ENCODE assay signal across 8 cellular contexts in the genomic region with DNA sequence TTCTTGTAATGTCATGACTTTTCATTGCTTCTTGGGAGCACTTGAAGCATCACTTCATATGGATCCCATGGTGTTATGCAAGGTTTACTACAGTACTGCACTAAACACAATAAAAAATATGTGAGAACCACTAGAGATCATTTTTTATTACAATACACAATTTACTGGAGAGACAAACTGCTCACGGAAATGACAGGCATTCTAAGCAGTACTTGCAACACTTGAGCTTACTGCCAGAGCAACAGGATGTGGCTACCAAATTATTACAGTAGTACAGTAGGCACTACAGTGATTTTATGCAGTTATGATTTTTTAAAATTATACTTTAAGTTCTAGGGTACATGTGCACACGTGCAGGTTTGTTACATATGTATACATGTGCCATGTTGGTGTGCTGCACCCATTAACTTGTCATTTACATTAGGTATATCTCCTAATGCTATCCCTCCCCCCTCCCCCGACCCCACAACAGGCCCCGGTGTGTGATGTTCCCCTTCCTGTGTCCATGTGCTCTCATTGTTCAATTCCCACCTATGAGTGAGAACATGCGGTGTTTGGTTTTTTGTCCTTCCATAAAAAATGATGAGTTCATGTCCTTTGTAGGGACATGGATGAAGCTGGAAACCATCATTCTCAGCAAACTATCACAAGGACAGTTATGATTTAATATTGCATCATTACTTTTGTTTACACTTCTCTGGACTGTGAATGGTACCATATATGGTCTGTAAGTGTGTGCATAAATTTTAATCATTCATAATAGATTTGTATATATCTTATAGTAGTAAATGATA. TPM values are rescaled to one million over a fixed set of nuclear protein-coding genes. Genes with fewer than 3 reads are reported as not detected.
DNase-seq lines count a peak whose midpoint lies in the region; ATAC-seq, FAIRE-seq and TF ChIP-seq lines count a peak whose summit lies in the region.
"Not testable (repeated sequence)": the region's sequence is repeated elsewhere in the genome, so short reads cannot be mapped to it uniquely, and the experiment has no call there.

No MANE protein-coding gene starts in this region.

- BruUV-seq in HepG2 (replicated peaks; lab: Mats Ljungman, UMichigan): not testable (repeated sequence)

- H2BK5ac ChIP-seq in H9 (ENCODE audit: insufficient read length, low read length): not testable (repeated sequence)

- H3K18ac ChIP-seq in H9 (ENCODE audit: insufficient read length, low read depth, low read length): not testable (repeated sequence)

- not testable (repeated sequence) for H3K27me3 Mint-ChIP-seq in CD4-positive, alpha-beta memory T cell; H9 (ENCODE audit: low read depth); T-helper 17 cell; activated T-helper 17 cell treated with anti-CD3 and anti-CD28 coated beads, Interleukin-2, amount 50 U/mL, for 72 hours; central memory CD8-positive, alpha-beta T cell; stimulated activated naive CD8-positive, alpha-beta T cell treated with anti-CD3 and anti-CD28 coated beads, Interleukin-15, amount 100 ng/mL, for 72 hours

- not testable (repeated sequence) for H4K8ac ChIP-seq in H9 (replicated peaks; ENCODE audit: insufficient read length, low read depth, low read length)

- FAIRE-seq in HepG2 (lab: Jason Lieb, UNC): not testable (repeated sequence)

- H3K27me3 ChIP-seq in CD4-positive, alpha-beta memory T cell (ENCODE audit: insufficient read depth, low read length); H9 (ENCODE audit: insufficient read depth, low read length); HepG2 (ENCODE audit: control insufficient read depth in 1 of 2, insufficient read depth in 2 of 2, low read length in 2 of 2): not testable (repeated sequence)

- H3K9me3 ChIP-seq in CD4-positive, alpha-beta memory T cell (ENCODE audit: control insufficient read depth in 1 of 2, low read length in 2 of 2); H9 (ENCODE audit: control insufficient read depth, low read depth, low read length); T-helper 17 cell (ENCODE audit: control insufficient read depth, low read length, poor library complexity, severe bottlenecking); HepG2 (ENCODE audit: low read length): not testable (repeated sequence)

- TF ChIP-seq POLR2A in HepG2 (IDR thresholded peaks at IDR 0.05; ENCODE audit: insufficient read depth in 1 of 2, low read depth in 2 of 2, low read length in 2 of 2): not testable (repeated sequence)

- not testable (repeated sequence) for H2BK12ac ChIP-seq in H9 (ENCODE audit: insufficient read length, low read depth, low read length)

- POLR2A ChIA-PET in CD4-positive, alpha-beta memory T cell (lab: Charles Lee; ENCODE audit: partially characterized antibody): interaction anchor here (0.6 to 3.0 kb wide), 14 partner anchors 9 to 276 kb away, joined by 3 to 51 read pairs (median 4); partner anchors contain the start of genes GOLGA1 and HSPA5
- POLR2A ChIA-PET in HepG2 (lab: Yijun Ruan, JAX): not testable (repeated sequence)

- not testable (repeated sequence) for H3K23me2 ChIP-seq in H9 (ENCODE audit: insufficient read length, low read depth, low read length, poor library complexity, severe bottlenecking)

- peak overlapping the region; percentile 66 to 97 (median 79) for H3K27ac Mint-ChIP-seq in CD4-positive, alpha-beta memory T cell
- H3K27ac Mint-ChIP-seq in H9 (peak overlapping the region in 2 of 3 experiments; percentile 16 to 49; a peak in 1 of 7 replicates), T-helper 17 cell (peak overlapping the region; percentile 90)
- peak overlapping the region; percentile 80 for H3K27ac Mint-ChIP-seq in activated T-helper 17 cell treated with anti-CD3 and anti-CD28 coated beads, Interleukin-2, amount 50 U/mL, for 72 hours
- peak overlapping the region; percentile 88 for H3K27ac Mint-ChIP-seq in central memory CD8-positive, alpha-beta T cell (ENCODE audit: low read depth)
- H3K27ac Mint-ChIP-seq in stimulated activated naive CD8-positive, alpha-beta T cell treated with anti-CD3 and anti-CD28 coated beads, Interleukin-15, amount 100 ng/mL, for 72 hours: peak overlapping the region; percentile 97 to 100

- peaks cover 22 to 34% (median 28%) of the 10 kb centered on the region in 4 donors for H3K4me1 Mint-ChIP-seq in CD4-positive, alpha-beta memory T cell
- H3K4me1 Mint-ChIP-seq in H9; activated T-helper 17 cell treated with anti-CD3 and anti-CD28 coated beads, Interleukin-2, amount 50 U/mL, for 72 hours: not testable (repeated sequence)
- peaks cover 19% of the 10 kb centered on the region for H3K4me1 Mint-ChIP-seq in T-helper 17 cell
- H3K4me1 Mint-ChIP-seq in central memory CD8-positive, alpha-beta T cell: peaks cover 24% of the 10 kb centered on the region
- peaks cover 26% of the 10 kb centered on the region for H3K4me1 Mint-ChIP-seq in stimulated activated naive CD8-positive, alpha-beta T cell treated with anti-CD3 and anti-CD28 coated beads, Interleukin-15, amount 100 ng/mL, for 72 hours

- not testable (repeated sequence) for H4K5ac ChIP-seq in H9 (ENCODE audit: insufficient read length, low read depth, low read length)

- in situ Hi-C loops in HepG2 (cut with HindIII; ENCODE audit: extremely low pct_ligation_motif_present, low pct_unique_long_range_greater_than_20kb): not testable (repeated sequence)

- H4K91ac ChIP-seq in H9 (ENCODE audit: insufficient read length, low read depth, low read length): not testable (repeated sequence)

- peak; percentile 92 for ATAC-seq in T-helper 17 cell
- ATAC-seq in activated T-helper 17 cell treated with anti-CD3 and anti-CD28 coated beads, Interleukin-2, amount 50 U/mL, for 72 hours (replicated peaks): peak; percentile 73
- peak; percentile 100 for ATAC-seq in central memory CD8-positive, alpha-beta T cell (replicated peaks; ENCODE audit: extremely low read depth, poor library complexity, severe bottlenecking)
- ATAC-seq in HepG2: not testable (repeated sequence)
- peak; percentile 98 for ATAC-seq in stimulated activated naive CD8-positive, alpha-beta T cell treated with anti-CD3 and anti-CD28 coated beads, Interleukin-15, amount 100 ng/mL, for 72 hours

- H3K9ac ChIP-seq in H9 (ENCODE audit: extremely low read depth, insufficient read length, low read length); HepG2 (ENCODE audit: insufficient read depth, low read depth, low read length): not testable (repeated sequence)

- CTCF ChIA-PET in CD4-positive, alpha-beta memory T cell (lab: Charles Lee; ENCODE audit: partially characterized antibody): interaction anchor here (1.2 to 1.8 kb wide), 3 partner anchors 24 to 36 kb away, joined by 4 to 5 read pairs (median 5); partner anchors contain the start of gene GOLGA1
- CTCF ChIA-PET in HepG2 (lab: Yijun Ruan, JAX; ENCODE audit: low intra/inter-chr PET ratio, low total read pairs): not testable (repeated sequence)

- not testable (repeated sequence) for TF ChIP-seq CTCF in H9 (conservative IDR thresholded peaks at IDR 0.05); HepG2 (CRISPR knock-in tag; IDR thresholded peaks at IDR 0.05)

- not testable (repeated sequence) for H4K20me1 ChIP-seq in H9 (ENCODE audit: control insufficient read depth, insufficient read depth, insufficient read length); HepG2 (ENCODE audit: insufficient read depth, low read length)

- H3K79me1 ChIP-seq in H9 (ENCODE audit: insufficient read depth, low read depth, low read length, poor library complexity, severe bottlenecking): not testable (repeated sequence)

- peaks cover 32% of the 10 kb centered on the region for H3K4me1 ChIP-seq in CD4-positive, alpha-beta memory T cell (ENCODE audit: insufficient read depth, low read length)
- not testable (repeated sequence) for H3K4me1 ChIP-seq in H9 (ENCODE audit: insufficient read depth, low read length); HepG2 (ENCODE audit: insufficient read depth, low read length)

- not testable (repeated sequence) for H3K79me2 ChIP-seq in H9 (ENCODE audit: insufficient read depth, low read length); HepG2 (ENCODE audit: insufficient read depth, low read length)

- not testable (repeated sequence) for H3K9me3 Mint-ChIP-seq in CD4-positive, alpha-beta memory T cell; H9; activated T-helper 17 cell treated with anti-CD3 and anti-CD28 coated beads, Interleukin-2, amount 50 U/mL, for 72 hours; central memory CD8-positive, alpha-beta T cell; stimulated activated naive CD8-positive, alpha-beta T cell treated with anti-CD3 and anti-CD28 coated beads, Interleukin-15, amount 100 ng/mL, for 72 hours

- H3K36me3 Mint-ChIP-seq in CD4-positive, alpha-beta memory T cell: peaks cover 11 to 13% of the 10 kb centered on the region in 2 donors
- peaks cover 3 to 15% (median 13%) of the 10 kb centered on the region in 3 experiments; a peak in 5 of 7 replicates for H3K36me3 Mint-ChIP-seq in H9 (ENCODE audit: insufficient read depth in 1 of 3, low read depth in 3 of 3)
- H3K36me3 Mint-ChIP-seq in T-helper 17 cell (ENCODE audit: low read depth); activated T-helper 17 cell treated with anti-CD3 and anti-CD28 coated beads, Interleukin-2, amount 50 U/mL, for 72 hours (ENCODE audit: low read depth); central memory CD8-positive, alpha-beta T cell (ENCODE audit: insufficient read depth): not testable (repeated sequence)

- H2AK5ac ChIP-seq in H9 (ENCODE audit: insufficient read length, low read length): not testable (repeated sequence)

- DNase-seq in CD4-positive, alpha-beta memory T cell: peak in 4 of 5 donors; percentile 43 to 56 (median 52)
- DNase-seq in H9; T-helper 17 cell; central memory CD8-positive, alpha-beta T cell (ENCODE audit: low spot score in 2 of 2); HepG2 (ENCODE audit: low spot score): not testable (repeated sequence)
- DNase-seq in NCI-H2029 (lab: John Stamatoyannopoulos, UW): peak; percentile 4
- peak; percentile 23 to 30 for DNase-seq in stimulated activated naive CD8-positive, alpha-beta T cell treated with anti-CD3 and anti-CD28 coated beads, Interleukin-15, amount 100 ng/mL, for 72 hours

- H2AFZ ChIP-seq in H9 (ENCODE audit: low read length); HepG2 (ENCODE audit: low read length): not testable (repeated sequence)

- not testable (repeated sequence) for H2BK15ac ChIP-seq in H9 (ENCODE audit: low read depth, low read length)

- not testable (repeated sequence) for H3K4me3 ChIP-seq in CD4-positive, alpha-beta memory T cell (ENCODE audit: low read length in 2 of 2); HepG2 (replicated peaks in 1 of 3; ENCODE audit: insufficient read depth in 1 of 3, low read depth in 2 of 3, low read length in 3 of 3)

- not testable (repeated sequence) for H3K36me3 ChIP-seq in CD4-positive, alpha-beta memory T cell (ENCODE audit: insufficient read depth, low read length); HepG2 (replicated peaks in 1 of 2; ENCODE audit: control insufficient read depth in 1 of 2, insufficient read depth in 2 of 2, low read length in 2 of 2)

- not testable (repeated sequence) for H2BK120ac ChIP-seq in H9 (ENCODE audit: low read depth, low read length, poor library complexity, severe bottlenecking)

- not testable (repeated sequence) for H3K56ac ChIP-seq in H9 (ENCODE audit: insufficient read length, low read depth, low read length)

- not testable (repeated sequence) for H3T11ph ChIP-seq in H9 (ENCODE audit: low read length)

- intact Hi-C loops in CD4-positive, alpha-beta memory T cell (cut with micrococcal nuclease): loop anchor here (1.0 kb wide), 1 partner anchor 25 kb away; the partner anchor contains the start of gene GOLGA1
- intact Hi-C loops in HepG2 (cut with micrococcal nuclease; ENCODE audit: unreplicated experiment): not testable (repeated sequence)

- not testable (repeated sequence) for H3K23ac ChIP-seq in H9 (ENCODE audit: insufficient read length, low read depth, low read length)

- no CpG with 5 or more reads among the region's 5 CpGs for WGBS in H9 (ENCODE audit: extremely low coverage, insufficient read length, low lambda C conversion rate)
- 98% methylated on average over 5 of the region's 5 CpGs for WGBS in HepG2 (ENCODE audit: low lambda C conversion rate)

- H3K14ac ChIP-seq in H9 (ENCODE audit: insufficient read depth, low read length): not testable (repeated sequence)

- not testable (repeated sequence) for TF ChIP-seq EP300 in HepG2 (IDR thresholded peaks at IDR 0.05; ENCODE audit: low read depth in 2 of 2, low read length in 2 of 2); HepG2 (CRISPR knock-in tag; IDR thresholded peaks at IDR 0.05; ENCODE audit: borderline replicate concordance)

- not testable (repeated sequence) for H2BK20ac ChIP-seq in H9 (ENCODE audit: low read depth, low read length, poor library complexity, severe bottlenecking)

- H3K4me2 ChIP-seq in H9 (ENCODE audit: insufficient read depth, insufficient read length, low read length); HepG2 (ENCODE audit: low read depth, low read length): not testable (repeated sequence)

- peak overlapping the region; percentile 14 to 69 (median 51) for H3K4me3 Mint-ChIP-seq in CD4-positive, alpha-beta memory T cell
- not testable (repeated sequence) for H3K4me3 Mint-ChIP-seq in H9
- H3K4me3 Mint-ChIP-seq in T-helper 17 cell: peak overlapping the region; percentile 55
- peak overlapping the region; percentile 39 for H3K4me3 Mint-ChIP-seq in activated T-helper 17 cell treated with anti-CD3 and anti-CD28 coated beads, Interleukin-2, amount 50 U/mL, for 72 hours
- H3K4me3 Mint-ChIP-seq in central memory CD8-positive, alpha-beta T cell: peak overlapping the region; percentile 36
- peak overlapping the region; percentile 63 to 75 for H3K4me3 Mint-ChIP-seq in stimulated activated naive CD8-positive, alpha-beta T cell treated with anti-CD3 and anti-CD28 coated beads, Interleukin-15, amount 100 ng/mL, for 72 hours

- not testable (repeated sequence) for H3K4ac ChIP-seq in H9 (ENCODE audit: low read depth, low read length)

- H3K27ac ChIP-seq in CD4-positive, alpha-beta memory T cell (ENCODE audit: low read depth, low read length): peak overlapping the region; percentile 26
- H3K27ac ChIP-seq in H9 (ENCODE audit: insufficient read length, low read depth, low read length); HepG2 (ENCODE audit: extremely low read length, insufficient read depth, low read length): not testable (repeated sequence)

- TF ChIP-seq RAD21 in HepG2 (CRISPR knock-in tag; IDR thresholded peaks at IDR 0.05): not testable (repeated sequence)

RNA-seq across cellular contexts. Expression of gene GOLGA1, which starts 25.1 kb away (rescaled TPM):
- 10 to 100 TPM; 27.3 to 38.3 TPM for total RNA-seq in CD4-positive, alpha-beta memory T cell
- polyA plus RNA-seq in CD4-positive, alpha-beta memory T cell: 1 to 10 TPM; 3.1 to 6.0 TPM
- total RNA-seq in H9 (2021) (7.6 TPM in 2 replicates), T-helper 17 cell (10 to 100 TPM; 21.1 to 28.6 TPM), HepG2 (2016; rRNA removed; fragmentation: Illumina TruSeq; extraction: Trizol) (15.9 and 21.5 TPM in 2 replicates)
- 10 to 100 TPM; 19.7 to 39.8 TPM for total RNA-seq in activated T-helper 17 cell treated with anti-CD3 and anti-CD28 coated beads, Interleukin-2, amount 50 U/mL, for 72 hours
- 4.8 and 5.5 TPM in 2 replicates for total RNA-seq in HepG2 (2016; cell fraction: cytosol; rRNA removed; fragmentation: Illumina TruSeq; extraction: Trizol; ENCODE audit: low read depth)
- 16.2 and 20.8 TPM in 2 replicates for total RNA-seq in HepG2 (2016; cell fraction: insoluble cytoplasmic fraction; rRNA removed; fragmentation: Illumina TruSeq; extraction: Trizol)
- 9.3 and 10.8 TPM in 2 replicates for total RNA-seq in HepG2 (2016; cell fraction: membrane; rRNA removed; fragmentation: Illumina TruSeq; extraction: Trizol)
- 14.3 and 19.2 TPM in 2 replicates for total RNA-seq in HepG2 (2016; cell fraction: nucleus; rRNA removed; fragmentation: Illumina TruSeq; extraction: Trizol)
- 12.3 and 12.7 TPM in 2 replicates for polyA plus RNA-seq in HepG2 (2011; rRNA removed)
- 8.2 and 8.4 TPM in 2 replicates for polyA plus RNA-seq in HepG2 (2011; cell fraction: cytosol; rRNA removed)
- polyA plus RNA-seq in HepG2 (2011; cell fraction: nucleus; rRNA removed): 46.1 and 49.0 TPM in 2 replicates
- polyA plus RNA-seq in HepG2 (2012): 7.6 and 9.7 TPM in 2 replicates
- 1.4 and 2.1 TPM in 2 replicates for polyA plus RNA-seq in HepG2 (2016; cell fraction: cytosol; fragmentation: Illumina TruSeq; extraction: Trizol; ENCODE audit: low read depth)
- 17.9 and 18.5 TPM in 2 replicates for polyA plus RNA-seq in HepG2 (2016; cell fraction: insoluble cytoplasmic fraction; fragmentation: Illumina TruSeq; extraction: Trizol; ENCODE audit: low read depth)
- 4.2 and 4.8 TPM in 2 replicates for polyA plus RNA-seq in HepG2 (2016; cell fraction: membrane; fragmentation: Illumina TruSeq; extraction: Trizol; ENCODE audit: low read depth)
- 24.4 and 27.4 TPM in 2 replicates for polyA plus RNA-seq in HepG2 (2016; cell fraction: nucleus; fragmentation: Illumina TruSeq; extraction: Trizol; ENCODE audit: insufficient read depth, low read depth)
- polyA minus RNA-seq in HepG2 (2011; rRNA and poly(A)+ RNA removed; ENCODE audit: low replicate concordance): 10.4 and 15.7 TPM in 2 replicates
- polyA minus RNA-seq in HepG2 (2011; cell fraction: cytosol; rRNA and poly(A)+ RNA removed): 5.7 and 8.4 TPM in 2 replicates
- polyA minus RNA-seq in HepG2 (2011; cell fraction: nucleus; rRNA and poly(A)+ RNA removed): 12.0 and 16.7 TPM in 2 replicates

Comparison
In these comparisons a context has a peak if more than half of its experiments do, and no peak if none do; other contexts are left out.
1. H3K27ac Mint-ChIP-seq: peak in every context shown above with its lines; median percentile 98 in stimulated activated naive CD8-positive, alpha-beta T cell treated with anti-CD3 and anti-CD28 coated beads, Interleukin-15, amount 100 ng/mL, for 72 hours; 90 in T-helper 17 cell; 88 in central memory CD8-positive, alpha-beta T cell; 80 in activated T-helper 17 cell treated with anti-CD3 and anti-CD28 coated beads, Interleukin-2, amount 50 U/mL, for 72 hours; 79 in CD4-positive, alpha-beta memory T cell; 32 in H9.